ENCODE assay signal across 1 cellular context in the genomic region with DNA sequence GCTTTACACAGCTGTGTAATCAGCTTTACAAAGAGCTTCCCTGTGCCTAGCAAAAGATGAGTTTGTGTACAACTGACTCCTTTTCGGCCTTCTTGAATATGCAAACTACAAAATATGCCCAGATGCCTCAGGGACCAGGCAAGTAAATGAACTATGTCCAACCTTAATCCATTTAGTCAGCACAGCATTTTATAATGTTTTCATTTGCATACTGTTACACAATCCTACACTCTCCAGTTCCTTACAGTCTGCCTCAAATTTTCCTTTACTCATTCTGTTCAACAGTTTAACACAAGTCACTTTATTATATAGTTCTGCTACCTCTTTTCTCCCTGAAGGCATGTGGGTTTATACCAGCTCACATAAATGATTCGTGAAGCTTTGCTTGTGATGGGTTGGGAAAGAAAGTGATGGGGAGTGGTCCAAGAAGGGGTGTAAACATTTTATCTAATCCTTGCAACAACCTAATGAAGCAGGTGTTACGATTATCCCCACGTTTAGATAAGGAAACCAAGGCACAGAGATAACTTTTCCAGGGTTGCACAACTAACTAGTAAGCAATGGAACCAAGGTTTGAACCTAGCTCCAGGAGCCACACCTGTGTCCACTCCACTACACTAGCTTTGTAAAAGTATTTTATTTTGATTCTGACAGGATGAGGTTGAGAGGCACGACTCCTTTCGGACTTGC.
TF ChIP-seq lines count a peak whose summit lies in the region.

No MANE protein-coding gene starts in this region.

TF ChIP-seq in WTC11, 78 proteins besides CTCF, POLR2A, EP300 and RAD21 (continued from another document):
- TF ChIP-seq, protein P1, sequence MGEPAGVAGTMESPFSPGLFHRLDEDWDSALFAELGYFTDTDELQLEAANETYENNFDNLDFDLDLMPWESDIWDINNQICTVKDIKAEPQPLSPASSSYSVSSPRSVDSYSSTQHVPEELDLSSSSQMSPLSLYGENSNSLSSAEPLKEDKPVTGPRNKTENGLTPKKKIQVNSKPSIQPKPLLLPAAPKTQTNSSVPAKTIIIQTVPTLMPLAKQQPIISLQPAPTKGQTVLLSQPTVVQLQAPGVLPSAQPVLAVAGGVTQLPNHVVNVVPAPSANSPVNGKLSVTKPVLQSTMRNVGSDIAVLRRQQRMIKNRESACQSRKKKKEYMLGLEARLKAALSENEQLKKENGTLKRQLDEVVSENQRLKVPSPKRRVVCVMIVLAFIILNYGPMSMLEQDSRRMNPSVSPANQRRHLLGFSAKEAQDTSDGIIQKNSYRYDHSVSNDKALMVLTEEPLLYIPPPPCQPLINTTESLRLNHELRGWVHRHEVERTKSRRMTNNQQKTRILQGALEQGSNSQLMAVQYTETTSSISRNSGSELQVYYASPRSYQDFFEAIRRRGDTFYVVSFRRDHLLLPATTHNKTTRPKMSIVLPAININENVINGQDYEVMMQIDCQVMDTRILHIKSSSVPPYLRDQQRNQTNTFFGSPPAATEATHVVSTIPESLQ (CRISPR knock-in tag; IDR thresholded peaks at IDR 0.05) = no peak
- TF ChIP-seq, protein P2, sequence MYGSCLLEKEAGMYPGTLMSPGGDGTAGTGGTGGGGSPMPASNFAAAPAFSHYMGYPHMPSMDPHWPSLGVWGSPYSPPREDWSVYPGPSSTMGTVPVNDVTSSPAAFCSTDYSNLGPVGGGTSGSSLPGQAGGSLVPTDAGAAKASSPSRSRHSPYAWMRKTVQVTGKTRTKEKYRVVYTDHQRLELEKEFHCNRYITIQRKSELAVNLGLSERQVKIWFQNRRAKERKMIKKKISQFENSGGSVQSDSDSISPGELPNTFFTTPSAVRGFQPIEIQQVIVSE (CRISPR knock-in tag; IDR thresholded peaks at IDR 0.05; ENCODE audit: borderline replicate concordance) = no peak
- TF ChIP-seq ZNF317 (CRISPR knock-in tag; IDR thresholded peaks at IDR 0.05; ENCODE audit: borderline replicate concordance, low read depth) (no peak), FOXP1 (CRISPR knock-in tag; IDR thresholded peaks at IDR 0.05; ENCODE audit: borderline replicate concordance) (no peak)
